8 cellular contexts compared by ENCODE assay signal in genomic region chr6:27188206-27188884, GRCh38. TPM values are rescaled to one million over a fixed set of nuclear protein-coding genes. Genes with fewer than 3 reads are reported as not detected.
A peak's percentile ranks its signal among the peaks of the same experiment; 100 is the strongest.
DNase-seq lines count a peak whose midpoint lies in the region; ATAC-seq and TF ChIP-seq lines count a peak whose summit lies in the region.

No MANE protein-coding gene starts in this region.

- WGBS in esophagus muscularis mucosa, result 2% methylated on average over 24 of the region's 25 CpGs

- peaks cover 0 to 9% (median 6%) of the 10 kb centered on the region in 4 donors for H3K4me1 ChIP-seq in esophagus muscularis mucosa

- H3K4me3 ChIP-seq in esophagus muscularis mucosa, result peak overlapping the region; percentile 57 to 70 (median 66)

- peak; percentile 43 for DNase-seq in AG09319 (ENCODE audit: extremely low read depth, low read depth)
- DNase-seq in NCI-H460 (ENCODE audit: extremely low read depth, low read depth), result peak; percentile 57
- peak; percentile 27 for DNase-seq in activated CD8-positive, alpha-beta memory T cell treated with anti-CD3 and anti-CD28 coated beads, Interleukin-2, amount 50 U/mL, for 4 hours
- DNase-seq in esophagus muscularis mucosa (ENCODE audit: extremely low spot score), result no peak
- peak; percentile 81 for DNase-seq in myocyte (ENCODE audit: low read depth)
- peak; percentile 72 for DNase-seq in ureter (ENCODE audit: low spot score)

- H3K9me3 ChIP-seq in esophagus muscularis mucosa, result no peaks in the 10 kb centered on the region

- no peak for TF ChIP-seq POLR2A in esophagus muscularis mucosa (IDR thresholded peaks at IDR 0.05; ENCODE audit: low read depth)

- no peak for TF ChIP-seq EP300 in esophagus muscularis mucosa (IDR thresholded peaks at IDR 0.05)

- ATAC-seq in GM18858 (IDR thresholded peaks at IDR 0.05; ENCODE audit: unreplicated experiment), result peak; percentile 68
- ATAC-seq in HG02973 (IDR thresholded peaks at IDR 0.05; ENCODE audit: unreplicated experiment), result peak; percentile 66

- peaks cover 0 to 21% (median 0%) of the 10 kb centered on the region in 4 donors for H3K27me3 ChIP-seq in esophagus muscularis mucosa

- peak overlapping the region; percentile 76 to 82 (median 80) for H3K27ac ChIP-seq in esophagus muscularis mucosa (replicated peaks in 1 of 4)

- TF ChIP-seq CTCF in AG09319 (IDR thresholded peaks at IDR 0.05; ENCODE audit: low read depth, low read length) (no peak), esophagus muscularis mucosa (IDR thresholded peaks at IDR 0.05) (no peak)

- intact Hi-C loops in esophagus muscularis mucosa (cut with DNase I), result loop anchor here (5.0 to 10.0 kb wide), 3 partner anchors 326 to 709 kb away; no protein-coding TSS in a partner anchor

- no peaks in the 10 kb centered on the region for H3K36me3 ChIP-seq in esophagus muscularis mucosa

RNA-seq across cellular contexts. Expression of gene PRSS16, which starts 59.2 kb away (rescaled TPM):
- total RNA-seq in NCI-H460 (2014; rRNA removed; shearing (Covaris generic)), result 4.1 and 5.0 TPM in 2 replicates
- 0.88 and 6.4 TPM in 2 replicates for polyA plus RNA-seq in NCI-H460 (2014; cell fraction: nucleus; rRNA removed)
- total RNA-seq in esophagus muscularis mucosa (not detected), myocyte (not detected in 2 replicates), ureter (13.0 TPM)
- polyA plus RNA-seq in myocyte (2012), result not detected
